ENCODE assay signal across 8 cellular contexts in the genomic region with DNA sequence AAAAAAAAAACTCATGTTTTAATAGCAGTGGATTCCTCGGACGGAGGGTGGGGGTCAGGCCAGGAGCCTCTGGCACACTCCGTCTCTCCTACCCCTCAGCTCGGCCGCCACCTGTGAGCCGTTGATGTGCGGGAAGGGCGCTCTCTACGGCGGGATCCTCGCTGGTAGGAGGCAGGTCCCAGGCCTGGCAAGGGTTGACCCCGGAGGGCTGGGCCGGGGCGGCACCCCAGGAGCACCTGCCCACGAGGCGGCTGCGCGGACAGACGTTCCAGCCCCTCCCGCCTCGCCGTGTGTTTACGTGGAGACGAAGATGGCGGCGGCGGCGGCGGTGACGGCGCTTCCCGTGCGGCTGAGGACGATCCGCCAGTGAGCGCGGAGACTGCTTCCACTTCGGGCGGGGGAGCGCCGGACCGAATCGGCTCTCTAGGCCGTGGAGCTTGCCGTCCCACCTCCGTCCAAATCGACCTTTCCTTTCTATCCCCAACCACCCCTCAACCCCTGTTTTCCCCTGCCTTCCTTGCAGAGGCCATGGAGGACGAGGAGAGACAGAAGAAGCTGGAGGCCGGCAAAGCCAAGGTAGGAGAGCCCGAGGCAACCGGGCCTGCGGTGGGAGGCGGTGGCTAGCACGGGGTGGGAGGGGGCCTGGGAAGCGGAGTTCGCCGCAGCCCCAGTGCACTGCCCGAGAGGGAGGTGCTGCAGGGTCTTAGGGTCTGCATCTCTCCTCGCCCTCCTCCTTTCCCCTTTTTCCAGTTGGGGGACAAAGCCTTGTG. TPM values are rescaled to one million over a fixed set of nuclear protein-coding genes. Genes with fewer than 3 reads are reported as not detected.
DNase-seq lines count a peak whose midpoint lies in the region; ATAC-seq lines count a peak whose summit lies in the region.

A gene (plus strand): TSS at position 291 of the 770 bp plus-strand sequence. CDS start 238 bp downstream, at position 529.

- peak; percentile 83 to 93 (median 89) for DNase-seq in CD4-positive, CD25-positive, alpha-beta regulatory T cell
- peak; percentile 89 for DNase-seq in NCI-H774 (lab: John Stamatoyannopoulos, UW)
- DNase-seq in activated CD8-positive, alpha-beta memory T cell treated with anti-CD3 and anti-CD28 coated beads for 1 hour (ENCODE audit: extremely low read depth in 1 of 2, low read depth in 1 of 2), result peak; percentile 66 to 84
- DNase-seq in effector CD8-positive, alpha-beta T cell (lab: John Stamatoyannopoulos, UW), result peak; percentile 80
- DNase-seq in mesenchymal stem cell, result peak; percentile 84
- peak; percentile 81 for DNase-seq in stimulated activated CD8-positive, alpha-beta memory T cell treated with anti-CD3 and anti-CD28 coated beads, Interleukin-12 subunit alpha, Interleukin-12 subunit beta, amount 100 ng/mL, for 4 hours (ENCODE audit: low read depth)

- no peaks in the 10 kb centered on the region for H3K9me3 Mint-ChIP-seq in CD4-positive, CD25-positive, alpha-beta regulatory T cell

- H2BK12ac ChIP-seq in mesenchymal stem cell (ENCODE audit: low read length in 2 of 2), result peak within 1 kb of the TSS; percentile 31 to 83

- peaks cover 30% of the 10 kb centered on the region for H3K4me1 ChIP-seq in CD4-positive, CD25-positive, alpha-beta regulatory T cell (ENCODE audit: control insufficient read depth, insufficient read depth, low read length, poor library complexity, severe bottlenecking)
- H3K4me1 ChIP-seq in mesenchymal stem cell (ENCODE audit: control insufficient read depth, insufficient read depth, low read depth, low read length), result peaks cover 5% of the 10 kb centered on the region

- ATAC-seq in CD4-positive, CD25-positive, alpha-beta regulatory T cell (ENCODE audit: low read depth in 2 of 2), result peak; percentile 90 to 92
- ATAC-seq in GM19372 (IDR thresholded peaks at IDR 0.05; ENCODE audit: low read depth, unreplicated experiment) (peak; percentile 93), HG03521 (IDR thresholded peaks at IDR 0.05; ENCODE audit: unreplicated experiment) (peak; percentile 91)

- peak within 1 kb of the TSS; percentile 41 to 62 for H3K4ac ChIP-seq in mesenchymal stem cell (ENCODE audit: low read depth in 1 of 2, low read length in 2 of 2)

- H2AK5ac ChIP-seq in mesenchymal stem cell (ENCODE audit: low read length, severe bottlenecking), result no peak within 1 kb of the TSS

- no peaks in the 10 kb centered on the region for H3K9me3 ChIP-seq in CD4-positive, CD25-positive, alpha-beta regulatory T cell (ENCODE audit: control insufficient read depth in 2 of 2, low read length in 2 of 2)
- no peaks in the 10 kb centered on the region for H3K9me3 ChIP-seq in mesenchymal stem cell (ENCODE audit: control insufficient read depth, low read length)

- no peaks in the 10 kb centered on the region for H3K79me1 ChIP-seq in mesenchymal stem cell (replicated peaks; ENCODE audit: low read length, poor library complexity, severe bottlenecking)

- H3K27me3 ChIP-seq in CD4-positive, CD25-positive, alpha-beta regulatory T cell (ENCODE audit: control insufficient read depth, insufficient read depth, low read length), result no peaks in the 10 kb centered on the region
- no peaks in the 10 kb centered on the region for H3K27me3 ChIP-seq in mesenchymal stem cell (ENCODE audit: control insufficient read depth in 1 of 2, insufficient read depth in 1 of 2, low read length in 2 of 2)

- peak within 1 kb of the TSS; percentile 15 for H2BK5ac ChIP-seq in mesenchymal stem cell (ENCODE audit: low read depth, low read length, poor library complexity, severe bottlenecking)

- H3K27ac ChIP-seq in CD4-positive, CD25-positive, alpha-beta regulatory T cell (ENCODE audit: insufficient read depth, low read length, poor library complexity, severe bottlenecking), result peak within 1 kb of the TSS; percentile 90
- peak within 1 kb of the TSS; percentile 89 for H3K27ac ChIP-seq in mesenchymal stem cell (ENCODE audit: low read length, poor library complexity, severe bottlenecking)

- peak within 1 kb of the TSS; percentile 90 for H2BK15ac ChIP-seq in mesenchymal stem cell (ENCODE audit: low read depth, poor library complexity, severe bottlenecking)

- H3K4me3 Mint-ChIP-seq in CD4-positive, CD25-positive, alpha-beta regulatory T cell, result peak within 1 kb of the TSS; percentile 89 to 98 (median 94)

- peaks cover 3% of the 10 kb centered on the region for H3K36me3 Mint-ChIP-seq in CD4-positive, CD25-positive, alpha-beta regulatory T cell

- H2AFZ ChIP-seq in mesenchymal stem cell (ENCODE audit: low read depth, low read length), result peak within 1 kb of the TSS; percentile 85

- peak within 1 kb of the TSS; percentile 89 for H3K9ac ChIP-seq in mesenchymal stem cell (ENCODE audit: low read length)

- peak within 1 kb of the TSS; percentile 98 to 100 (median 99) for H3K27ac Mint-ChIP-seq in CD4-positive, CD25-positive, alpha-beta regulatory T cell

- H3K36me3 ChIP-seq in CD4-positive, CD25-positive, alpha-beta regulatory T cell (ENCODE audit: control insufficient read depth, insufficient read depth, low read length), result no peaks in the 10 kb centered on the region
- H3K36me3 ChIP-seq in mesenchymal stem cell (ENCODE audit: control insufficient read depth in 1 of 2, insufficient read depth in 2 of 2, low read depth in 1 of 2, low read length in 2 of 2), result no peaks in the 10 kb centered on the region

- WGBS in mesenchymal stem cell, result under 1% methylated on average over 42 of the region's 59 CpGs

- peak within 1 kb of the TSS in 1 of 2 experiments; percentile 99 for H3K14ac ChIP-seq in mesenchymal stem cell (ENCODE audit: low read length in 2 of 2)

- peaks cover 27 to 58% (median 41%) of the 10 kb centered on the region in 4 donors for H3K4me1 Mint-ChIP-seq in CD4-positive, CD25-positive, alpha-beta regulatory T cell

- peak within 1 kb of the TSS; percentile 70 for H4K8ac ChIP-seq in mesenchymal stem cell (ENCODE audit: low read length)

- no peaks in the 10 kb centered on the region for H3K27me3 Mint-ChIP-seq in CD4-positive, CD25-positive, alpha-beta regulatory T cell

- H4K91ac ChIP-seq in mesenchymal stem cell (ENCODE audit: low read length), result peak within 1 kb of the TSS; percentile 67

- H3K18ac ChIP-seq in mesenchymal stem cell (ENCODE audit: low read depth in 1 of 2, low read length in 2 of 2), result peak within 1 kb of the TSS; percentile 83 to 99

- H3K4me3 ChIP-seq in CD4-positive, CD25-positive, alpha-beta regulatory T cell (ENCODE audit: low read depth, low read length), result peak within 1 kb of the TSS; percentile 95
- peak within 1 kb of the TSS; percentile 92 to 94 for H3K4me3 ChIP-seq in mesenchymal stem cell (ENCODE audit: insufficient read depth in 1 of 2, low read depth in 1 of 2, low read length in 2 of 2)

- H2BK120ac ChIP-seq in mesenchymal stem cell (ENCODE audit: low read depth, low read length), result peak within 1 kb of the TSS; percentile 9

- H3K23ac ChIP-seq in mesenchymal stem cell (ENCODE audit: low read length in 2 of 2), result peak within 1 kb of the TSS in 1 of 2 experiments; percentile 73

- H3K4me2 ChIP-seq in mesenchymal stem cell (ENCODE audit: low read length, poor library complexity, severe bottlenecking), result peak within 1 kb of the TSS; percentile 94

RNA-seq across cellular contexts. Expression of the gene that starts here (rescaled TPM):
- 81.2 TPM for total RNA-seq in CD4-positive, CD25-positive, alpha-beta regulatory T cell
- polyA plus RNA-seq in CD4-positive, CD25-positive, alpha-beta regulatory T cell, result 10 to 100 TPM; 12.5 to 20.4 (median 19.6) TPM
- polyA plus RNA-seq in mesenchymal stem cell (2013, experiment 1 of 2), result 10.0 TPM
- polyA plus RNA-seq in mesenchymal stem cell (2013, experiment 2 of 2), result 9.1 TPM

Comparison
In these comparisons a context has a peak if more than half of its experiments do, and no peak if none do; other contexts are left out.
1. Peak in every context shown above with its lines: DNase-seq, ATAC-seq, H3K4me3 ChIP-seq and H3K27ac ChIP-seq.